Comparison of ENCODE assay signal across 13 cellular contexts in the genomic region with DNA sequence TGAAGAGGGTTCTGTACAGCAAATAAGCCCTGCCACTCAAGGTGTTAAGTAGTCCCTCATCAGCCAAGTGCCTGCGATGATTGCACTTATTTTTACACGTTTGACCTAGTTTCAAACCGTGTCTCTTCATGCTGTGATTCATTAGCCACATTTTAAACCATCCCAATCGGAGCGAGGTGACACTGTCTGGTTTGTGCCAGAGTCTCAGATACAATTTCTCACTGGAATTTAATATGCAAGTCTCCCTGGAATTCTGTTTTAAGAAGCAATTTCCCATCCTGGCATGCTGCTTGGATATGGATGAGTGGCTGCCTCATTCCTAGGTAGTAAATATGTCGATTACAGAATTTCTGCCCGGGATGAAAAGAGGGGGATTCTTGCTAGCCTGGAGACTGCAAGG. TPM values are rescaled to one million over a fixed set of nuclear protein-coding genes. Genes with fewer than 3 reads are reported as not detected.
DNase-seq lines count a peak whose midpoint lies in the region; ATAC-seq and TF ChIP-seq lines count a peak whose summit lies in the region.
"Had no signal": no experiment of that assay in that cellular context is flagged by ENCODE, and none has a peak within 500 bp of the region (broad histone marks: within the 10 kb centered on the region; RNA-seq: fewer than 3 reads in every experiment).

No MANE protein-coding gene starts in this region.

- peaks cover 16% of the 10 kb centered on the region for H3K79me2 ChIP-seq in PC-9 (ENCODE audit: low read depth)
- peaks cover 52% of the 10 kb centered on the region for H3K79me2 ChIP-seq in fibroblast of lung (ENCODE audit: control insufficient read depth, insufficient read depth, low read length)

- POLR2A ChIA-PET in PC-9 (lab: Charles Lee; ENCODE audit: unreplicated experiment), result no interaction called here

- H3K9me2 ChIP-seq in PC-9 (ENCODE audit: insufficient read depth), result no peaks in the 10 kb centered on the region

- no peaks in the 10 kb centered on the region for H4K20me1 ChIP-seq in PC-9 (ENCODE audit: insufficient read depth)
- no peaks in the 10 kb centered on the region for H4K20me1 ChIP-seq in fibroblast of lung (ENCODE audit: control insufficient read depth, extremely low read depth, insufficient read depth, low read length)

- ATAC-seq in HG03159 (IDR thresholded peaks at IDR 0.05; ENCODE audit: unreplicated experiment), result no peak
- ATAC-seq in left lung, result no peak
- ATAC-seq in HG02981 (IDR thresholded peaks at IDR 0.05; ENCODE audit: unreplicated experiment), result no peak
- ATAC-seq: activated T-helper 17 cell treated with anti-CD3 and anti-CD28 coated beads, Interleukin-2, amount 50 U/mL, for 72 hours; right lobe of liver had no signal

- H3K27ac ChIP-seq in PC-9 (no peak overlapping the region), fibroblast of lung (ENCODE audit: insufficient read depth, low read length) (peak overlapping the region; percentile 94), left lung (no peak overlapping the region)
- H3K27ac ChIP-seq: right lobe of liver had no signal

- no peaks in the 10 kb centered on the region for H3K9me3 ChIP-seq in PC-9 (ENCODE audit: insufficient read depth, low read depth)
- H3K9me3 ChIP-seq in fibroblast of lung (ENCODE audit: control insufficient read depth, insufficient read depth, low read depth, low read length), result no peaks in the 10 kb centered on the region
- H3K9me3 ChIP-seq in left lung, result no peaks in the 10 kb centered on the region
- H3K9me3 ChIP-seq: right lobe of liver had no signal

- H3F3A ChIP-seq in PC-9 (ENCODE audit: insufficient read depth, low read depth), result peaks cover 23% of the 10 kb centered on the region

- H3K9ac ChIP-seq in fibroblast of lung (ENCODE audit: insufficient read depth, low read length), result no peak overlapping the region

- BruUV-seq in PC-9 (replicated peaks; lab: Mats Ljungman, UMichigan), result no TSS peak

- CTCF ChIA-PET in PC-9 (lab: Charles Lee), result no interaction called here

- H2AFZ ChIP-seq in PC-9, result no peak overlapping the region
- H2AFZ ChIP-seq in fibroblast of lung (ENCODE audit: low read length), result no peak overlapping the region

- intact Hi-C loops in PC-9 (cut with micrococcal nuclease; ENCODE audit: unreplicated experiment) (no loop called here), left lung (cut with DNase I) (no loop called here)

- H3K27me3 ChIP-seq in PC-9 (ENCODE audit: insufficient read depth, low read depth) (no peaks in the 10 kb centered on the region), fibroblast of lung (ENCODE audit: control insufficient read depth, insufficient read depth, low read length) (no peaks in the 10 kb centered on the region), left lung (peaks cover 4 to 11% of the 10 kb centered on the region in 2 donors)

- TF ChIP-seq CTCF in PC-9 (conservative IDR thresholded peaks at IDR 0.05), result no peak
- TF ChIP-seq CTCF in fibroblast of lung (conservative IDR thresholded peaks at IDR 0.05 in 1 of 2, IDR thresholded peaks at IDR 0.05 in 1 of 2; ENCODE audit: low read depth in 1 of 2, low read length in 2 of 2), result no peak
- no peak for TF ChIP-seq CTCF in left lung (IDR thresholded peaks at IDR 0.05)

- peaks cover 41% of the 10 kb centered on the region for H3K4me1 ChIP-seq in PC-9 (replicated peaks; ENCODE audit: insufficient read depth)
- peaks cover 16% of the 10 kb centered on the region for H3K4me1 ChIP-seq in fibroblast of lung (ENCODE audit: control insufficient read depth, extremely low read depth, insufficient read depth, low read length)
- H3K4me1 ChIP-seq in left lung, result no peaks in the 10 kb centered on the region
- H3K4me1 ChIP-seq: right lobe of liver had no signal

- H3K4me3 ChIP-seq in PC-9 (peak overlapping the region; percentile 56; the same call in 1 of the 2 replicates), fibroblast of lung (replicated peaks in 1 of 4; ENCODE audit: control extremely low read depth in 1 of 4, insufficient read depth in 1 of 4, low read depth in 3 of 4, low read length in 4 of 4) (peak overlapping the region; percentile 73 to 90 (median 78)), left lung (no peak overlapping the region)
- H3K4me3 ChIP-seq: right lobe of liver had no signal

- DNase-seq in ELR (ENCODE audit: low read depth) (peak; percentile 39), PC-9 (no peak), fibroblast of lung (ENCODE audit: low read depth in 2 of 2) (peak in 1 of 2 donors; percentile 46), pons (ENCODE audit: low spot score) (peak; percentile 13), NCI-H510A treated with DMSO at 0.1 percent for 48 hours (lab: John Stamatoyannopoulos, UW) (no peak), left lung (no peak)
- DNase-seq: activated CD4-positive, alpha-beta T cell treated with anti-CD3 and anti-CD28 coated beads, Interleukin-2, amount 10 ng/mL, durations not matched to agents 7 days and 5 days; erythroblast; NCI-H2029; right lobe of liver had no signal

- H3K36me3 ChIP-seq in PC-9 (ENCODE audit: low read depth), result no peaks in the 10 kb centered on the region
- no peaks in the 10 kb centered on the region for H3K36me3 ChIP-seq in fibroblast of lung (ENCODE audit: control insufficient read depth, insufficient read depth, low read length)
- H3K36me3 ChIP-seq in left lung, result peaks cover 0 to 8% of the 10 kb centered on the region in 2 donors
- H3K36me3 ChIP-seq: right lobe of liver had no signal

- peak overlapping the region; percentile 74 for H3K4me2 ChIP-seq in PC-9
- H3K4me2 ChIP-seq in fibroblast of lung (ENCODE audit: extremely low read depth, insufficient read depth, low read length), result peak overlapping the region; percentile 86

RNA-seq across cellular contexts. Expression of gene INSYN2B, which starts 1.6 kb away (rescaled TPM):
- total RNA-seq in PC-9 (2021) (0.13 TPM in 1 of 2 replicates, not detected in the other), fibroblast of lung (2.8 and 3.6 TPM in 2 replicates), left lung (under 1 TPM; 0.10 to 0.58 TPM)
- polyA plus RNA-seq in fibroblast of lung, result 6.3 and 18.0 TPM in 2 replicates
- polyA plus RNA-seq in fibroblast of lung (2012), result 2.9 and 4.2 TPM in 2 replicates
- 1.8 and 9.7 TPM in 2 replicates for polyA minus RNA-seq in fibroblast of lung (ENCODE audit: low replicate concordance)
- total RNA-seq: activated CD4-positive, alpha-beta T cell treated with anti-CD3 and anti-CD28 coated beads, Interleukin-2, amount 10 ng/mL, durations not matched to agents 7 days and 5 days; activated T-helper 17 cell treated with anti-CD3 and anti-CD28 coated beads, Interleukin-2, amount 50 U/mL, for 72 hours had no signal

Comparison
In these comparisons a context has a peak if more than half of its experiments do, and no peak if none do; other contexts are left out.
1. DNase-seq: peak in ELR (single experiment) and pons (single experiment); none in PC-9 (0 of 2), NCI-H510A treated with DMSO at 0.1 percent for 48 hours (single experiment) and left lung (0 of 2).
2. H3K4me3 ChIP-seq: peak in PC-9 (single experiment) and fibroblast of lung (4 of 4); none in left lung (0 of 2).